In the genomic region with DNA sequence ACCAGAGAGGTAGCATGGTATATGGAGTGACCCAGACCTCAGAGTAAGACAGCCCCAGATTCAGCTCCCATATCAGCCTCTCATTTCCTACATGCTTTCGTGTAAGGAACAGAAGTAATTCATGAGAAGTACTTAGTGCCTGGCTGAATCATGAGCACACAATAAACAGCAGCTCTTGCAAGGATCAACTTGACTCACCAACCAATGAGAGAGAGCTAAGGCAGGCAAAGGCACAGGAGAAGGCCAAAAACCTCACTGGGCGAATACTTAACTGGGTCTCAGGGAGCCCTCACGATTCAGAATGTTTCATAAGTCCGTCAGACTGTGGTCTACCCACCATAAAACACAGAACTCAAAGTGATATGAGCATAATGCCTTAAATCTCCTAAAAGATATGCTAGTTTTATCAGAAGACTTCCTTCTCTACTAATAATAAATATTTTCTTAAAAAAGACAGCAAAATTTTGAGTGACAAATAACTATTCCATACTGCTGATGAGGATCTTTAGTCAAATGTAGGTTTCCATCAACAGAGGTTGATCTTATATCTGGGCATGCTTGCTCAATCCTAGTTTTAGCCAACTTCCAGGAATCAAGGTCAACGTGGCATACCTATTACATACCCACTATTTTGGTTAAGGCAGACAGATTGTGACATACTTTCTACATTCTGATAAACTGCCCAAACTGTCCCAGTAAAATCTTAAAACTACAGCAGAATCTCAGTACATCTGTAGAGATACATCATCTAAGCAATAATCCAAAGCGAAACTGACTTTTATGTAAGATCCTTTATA, we compare ENCODE assay signal across 22 cellular contexts.
"Had no signal": no experiment of that assay in that cellular context is flagged by ENCODE, and none has a peak within 500 bp of the region (broad histone marks: within the 10 kb centered on the region; RNA-seq: fewer than 3 reads in every experiment).

No MANE protein-coding gene starts in this region.

- H3K4me3 ChIP-seq: left ventricle myocardium inferior, prostate gland, right atrium auricular region, SK-N-MC, stomach, suprapubic skin, tibial nerve had no signal

- H3K4me1 ChIP-seq: left ventricle myocardium inferior, prostate gland, right atrium auricular region, stomach, suprapubic skin, tibial nerve had no signal

- H3K27me3 Mint-ChIP-seq: activated naive CD8-positive, alpha-beta T cell; activated T-helper 17 cell treated with anti-CD3 and anti-CD28 coated beads, Interleukin-2, amount 50 U/mL, for 72 hours had no signal

- H3K4me3 Mint-ChIP-seq: activated naive CD8-positive, alpha-beta T cell; activated T-helper 17 cell treated with anti-CD3 and anti-CD28 coated beads, Interleukin-2, amount 50 U/mL, for 72 hours; endodermal cell; natural killer cell; T-helper 2 cell treated with Interferon-gamma antibody and Interleukin-4, amounts not matched to agents 5 μg/mL and 100 μg/mL, for 36 hours had no signal

- H3K9me3 ChIP-seq: left ventricle myocardium inferior, prostate gland, right atrium auricular region, stomach, suprapubic skin, tibial nerve had no signal

- H3K27ac ChIP-seq: epithelial cell of prostate, left ventricle myocardium inferior, prostate gland, right atrium auricular region, SK-N-MC, stomach, suprapubic skin, tibial nerve had no signal

- H3K9me3 Mint-ChIP-seq: activated T-helper 17 cell treated with anti-CD3 and anti-CD28 coated beads, Interleukin-2, amount 50 U/mL, for 72 hours; endodermal cell; natural killer cell; T-helper 2 cell treated with Interferon-gamma antibody and Interleukin-4, amounts not matched to agents 5 μg/mL and 100 μg/mL, for 36 hours had no signal

- H3K27ac Mint-ChIP-seq: activated naive CD8-positive, alpha-beta T cell; activated T-helper 17 cell treated with anti-CD3 and anti-CD28 coated beads, Interleukin-2, amount 50 U/mL, for 72 hours; endodermal cell; natural killer cell; T-helper 2 cell treated with Interferon-gamma antibody and Interleukin-4, amounts not matched to agents 5 μg/mL and 100 μg/mL, for 36 hours had no signal

- DNase-seq: activated CD4-positive, alpha-beta T cell treated with anti-CD3 and anti-CD28 coated beads, Interleukin-2, amount 50 U/mL, for 4 hours; amniotic stem cell; cerebellar nuclear complex; cortex of kidney; endodermal cell; foreskin fibroblast; left ventricle myocardium inferior; mammary epithelial cell; midbrain; natural killer cell; stimulated activated CD4-positive, alpha-beta T cell treated with anti-CD3 and anti-CD28 coated beads, Interleukin-12 subunit alpha, Interleukin-12 subunit beta, amount 100 ng/mL, for 4 hours; stomach; SW 1271 had no signal

- H3K27me3 ChIP-seq: right atrium auricular region, stomach, suprapubic skin, tibial nerve had no signal

- ATAC-seq: activated T-helper 17 cell treated with anti-CD3 and anti-CD28 coated beads, Interleukin-2, amount 50 U/mL, for 72 hours; natural killer cell had no signal

- H3K36me3 Mint-ChIP-seq: natural killer cell had no signal

- H3K4me1 Mint-ChIP-seq: activated T-helper 17 cell treated with anti-CD3 and anti-CD28 coated beads, Interleukin-2, amount 50 U/mL, for 72 hours; endodermal cell; natural killer cell had no signal
